In genomic region chr13:51625555-51626345, GRCh38 we compare ENCODE assay signal across 11 cellular contexts. TPM values are rescaled to one million over a fixed set of nuclear protein-coding genes. Genes with fewer than 3 reads are reported as not detected.
DNase-seq lines count a peak whose midpoint lies in the region; ATAC-seq, FAIRE-seq and TF ChIP-seq lines count a peak whose summit lies in the region.
"Had no signal": no experiment of that assay in that cellular context is flagged by ENCODE, and none has a peak within 500 bp of the region (broad histone marks: within the 10 kb centered on the region; RNA-seq: fewer than 3 reads in every experiment).

No MANE protein-coding gene starts in this region.

- no peak overlapping the region for H2AFZ ChIP-seq in endothelial cell of umbilical vein (ENCODE audit: low read depth, low read length)
- no peak overlapping the region for H2AFZ ChIP-seq in mesenchymal stem cell (ENCODE audit: low read depth, low read length)

- no peaks in the 10 kb centered on the region for H3K27me3 Mint-ChIP-seq in natural killer cell (ENCODE audit: low read depth in 2 of 2)
- no peaks in the 10 kb centered on the region for H3K27me3 Mint-ChIP-seq in natural killer cell treated with Interleukin-12 subunit alpha and Interleukin-12 subunit beta and Interleukin-15 and Interleukin-18, amount 100 ng/mL, for 72 hours
- H3K27me3 Mint-ChIP-seq: activated CD4-positive, alpha-beta T cell treated with anti-CD3 and anti-CD28 coated beads, Interleukin-2, amount 10 ng/mL, durations not matched to agents 7 days and 5 days had no signal

- TF ChIP-seq CTCF in natural killer cell (IDR thresholded peaks at IDR 0.05) (no peak), endothelial cell of umbilical vein (IDR thresholded peaks at IDR 0.05; ENCODE audit: extremely low read depth in 1 of 2, insufficient read depth in 1 of 2, low read depth in 1 of 2, low read length in 2 of 2) (no peak), upper lobe of right lung (IDR thresholded peaks at IDR 0.05) (no peak)

- peak overlapping the region; percentile 54 for H4K8ac ChIP-seq in mesenchymal stem cell (ENCODE audit: low read length)

- ATAC-seq in natural killer cell, result no peak
- no peak for ATAC-seq in natural killer cell treated with Interleukin-12 subunit alpha and Interleukin-12 subunit beta and Interleukin-15 and Interleukin-18, amount 100 ng/mL, for 72 hours
- peak; percentile 45 for ATAC-seq in upper lobe of right lung
- ATAC-seq in GM21737 (IDR thresholded peaks at IDR 0.05; ENCODE audit: unreplicated experiment), result no peak

- no peak overlapping the region for H3K4me2 ChIP-seq in endothelial cell of umbilical vein (ENCODE audit: insufficient read depth, low read length)
- peak overlapping the region; percentile 49 for H3K4me2 ChIP-seq in mesenchymal stem cell (ENCODE audit: low read length, poor library complexity, severe bottlenecking)

- intact Hi-C loops in natural killer cell (cut with micrococcal nuclease), result no loop called here
- intact Hi-C loops in endothelial cell of umbilical vein (cut with micrococcal nuclease), result no loop called here
- intact Hi-C loops in upper lobe of right lung (cut with DNase I), result no loop called here

- H3K4me1 Mint-ChIP-seq in natural killer cell, result peaks cover 67 to 68% of the 10 kb centered on the region in 2 donors
- peaks cover 32 to 45% of the 10 kb centered on the region in 2 donors for H3K4me1 Mint-ChIP-seq in natural killer cell treated with Interleukin-12 subunit alpha and Interleukin-12 subunit beta and Interleukin-15 and Interleukin-18, amount 100 ng/mL, for 72 hours (ENCODE audit: low read depth in 2 of 2)

- H3K27me3 ChIP-seq in endothelial cell of umbilical vein (ENCODE audit: control insufficient read depth in 2 of 2, insufficient read depth in 2 of 2, low read length in 2 of 2) (no peaks in the 10 kb centered on the region), mesenchymal stem cell (ENCODE audit: control insufficient read depth in 1 of 2, insufficient read depth in 1 of 2, low read length in 2 of 2) (no peaks in the 10 kb centered on the region), upper lobe of right lung (no peaks in the 10 kb centered on the region)

- DNase-seq in natural killer cell (no peak), endothelial cell of umbilical vein (ENCODE audit: low read depth, low spot score) (peak; percentile 27), mesenchymal stem cell (no peak), upper lobe of right lung (no peak), NOMO-1 treated with dmso at 0.1 percent for 144 hours (lab: John Stamatoyannopoulos, UW; ENCODE audit: unreplicated experiment) (no peak)
- no peak for DNase-seq in natural killer cell treated with Interleukin-12 subunit alpha and Interleukin-12 subunit beta and Interleukin-15 and Interleukin-18, amount 100 ng/mL, for 72 hours (ENCODE audit: low spot score)
- DNase-seq in activated CD8-positive, alpha-beta memory T cell treated with anti-CD3 and anti-CD28 coated beads, Interleukin-2, amount 50 U/mL, for 48 hours, result no peak
- DNase-seq: activated CD4-positive, alpha-beta T cell treated with anti-CD3 and anti-CD28 coated beads, Interleukin-2, amount 10 ng/mL, durations not matched to agents 7 days and 5 days; erythroblast; SIG-M5 had no signal

- no peaks in the 10 kb centered on the region for H3K9me1 ChIP-seq in endothelial cell of umbilical vein (replicated peaks; ENCODE audit: control insufficient read depth, extremely low read depth, insufficient read depth, low read length)

- no peak overlapping the region for H3K14ac ChIP-seq in mesenchymal stem cell (ENCODE audit: low read length in 2 of 2)

- H2AK5ac ChIP-seq in mesenchymal stem cell (ENCODE audit: low read length, severe bottlenecking), result peak overlapping the region; percentile 59

- TF ChIP-seq POLR2A in endothelial cell of umbilical vein (IDR thresholded peaks at IDR 0.05; ENCODE audit: low read depth, low read length), result no peak

- H3K79me1 ChIP-seq in mesenchymal stem cell (replicated peaks; ENCODE audit: low read length, poor library complexity, severe bottlenecking), result peaks cover 23% of the 10 kb centered on the region

- no peaks in the 10 kb centered on the region for H3K9me3 Mint-ChIP-seq in natural killer cell
- H3K9me3 Mint-ChIP-seq in natural killer cell treated with Interleukin-12 subunit alpha and Interleukin-12 subunit beta and Interleukin-15 and Interleukin-18, amount 100 ng/mL, for 72 hours, result no peaks in the 10 kb centered on the region
- H3K9me3 Mint-ChIP-seq: activated CD4-positive, alpha-beta T cell treated with anti-CD3 and anti-CD28 coated beads, Interleukin-2, amount 10 ng/mL, durations not matched to agents 7 days and 5 days had no signal

- H2BK120ac ChIP-seq in mesenchymal stem cell (ENCODE audit: low read depth, low read length), result no peak overlapping the region

- H3K23ac ChIP-seq in mesenchymal stem cell (ENCODE audit: low read length in 2 of 2), result no peak overlapping the region

- peak overlapping the region; percentile 83 for H2BK15ac ChIP-seq in mesenchymal stem cell (ENCODE audit: low read depth, poor library complexity, severe bottlenecking)

- H3K9me3 ChIP-seq in endothelial cell of umbilical vein (replicated peaks; ENCODE audit: control insufficient read depth, insufficient read depth, low read length) (no peaks in the 10 kb centered on the region), mesenchymal stem cell (ENCODE audit: control insufficient read depth, low read length) (no peaks in the 10 kb centered on the region), upper lobe of right lung (no peaks in the 10 kb centered on the region)

- H3K79me2 ChIP-seq in endothelial cell of umbilical vein (ENCODE audit: control insufficient read depth, insufficient read depth, low read length), result no peaks in the 10 kb centered on the region

- 92% methylated on average over 3 of the region's 7 CpGs for WGBS in mesenchymal stem cell

- H2BK12ac ChIP-seq in mesenchymal stem cell (ENCODE audit: low read length in 2 of 2), result no peak overlapping the region

- FAIRE-seq in endothelial cell of umbilical vein (lab: Jason Lieb, UNC), result no peak

- no peaks in the 10 kb centered on the region for H3K36me3 Mint-ChIP-seq in natural killer cell
- no peaks in the 10 kb centered on the region for H3K36me3 Mint-ChIP-seq in natural killer cell treated with Interleukin-12 subunit alpha and Interleukin-12 subunit beta and Interleukin-15 and Interleukin-18, amount 100 ng/mL, for 72 hours

- peak overlapping the region in 1 of 2 experiments; percentile 2 for H3K18ac ChIP-seq in mesenchymal stem cell (ENCODE audit: low read depth in 1 of 2, low read length in 2 of 2)

- CTCF ChIA-PET in endothelial cell of umbilical vein (lab: Charles Lee), result interaction anchor here (0.9 kb wide), 1 partner anchor 155 kb away, joined by 3 read pairs; no protein-coding TSS in a partner anchor

- H3K4me1 ChIP-seq in endothelial cell of umbilical vein (ENCODE audit: control insufficient read depth, extremely low read depth, insufficient read depth, low read length), result peaks cover 1% of the 10 kb centered on the region
- peaks cover 16% of the 10 kb centered on the region for H3K4me1 ChIP-seq in mesenchymal stem cell (ENCODE audit: control insufficient read depth, insufficient read depth, low read depth, low read length)
- peaks cover 20% of the 10 kb centered on the region for H3K4me1 ChIP-seq in upper lobe of right lung

- no peak overlapping the region for H2BK5ac ChIP-seq in mesenchymal stem cell (ENCODE audit: low read depth, low read length, poor library complexity, severe bottlenecking)

- H4K20me1 ChIP-seq in endothelial cell of umbilical vein (replicated peaks; ENCODE audit: control insufficient read depth, extremely low read depth, insufficient read depth, low read length), result no peaks in the 10 kb centered on the region

- H3K27ac ChIP-seq in endothelial cell of umbilical vein (ENCODE audit: insufficient read depth, low read depth, low read length) (no peak overlapping the region), mesenchymal stem cell (ENCODE audit: low read length, poor library complexity, severe bottlenecking) (peak overlapping the region; percentile 36), upper lobe of right lung (no peak overlapping the region)

- no peak overlapping the region for H3K4ac ChIP-seq in mesenchymal stem cell (ENCODE audit: low read depth in 1 of 2, low read length in 2 of 2)

- no peak overlapping the region for H3K4me3 ChIP-seq in endothelial cell of umbilical vein (replicated peaks in 1 of 3; ENCODE audit: insufficient read depth in 1 of 3, low read depth in 1 of 3, low read length in 3 of 3)
- H3K4me3 ChIP-seq in mesenchymal stem cell (ENCODE audit: insufficient read depth in 1 of 2, low read depth in 1 of 2, low read length in 2 of 2), result no peak overlapping the region
- no peak overlapping the region for H3K4me3 ChIP-seq in upper lobe of right lung

- dilution Hi-C loops in endothelial cell of umbilical vein (cut with MboI; ENCODE audit: extremely low pct_ligation_motif_present, low sequenced_read_pairs), result no loop called here

- H3K9ac ChIP-seq in endothelial cell of umbilical vein (replicated peaks; ENCODE audit: extremely low read depth, insufficient read depth, low read length) (no peak overlapping the region), mesenchymal stem cell (ENCODE audit: low read length) (no peak overlapping the region)

- BruUV-seq in endothelial cell of umbilical vein (replicated peaks; lab: Mats Ljungman, UMichigan), result no TSS peak

- H3K36me3 ChIP-seq in endothelial cell of umbilical vein (ENCODE audit: control insufficient read depth in 2 of 2, extremely low read depth in 1 of 2, insufficient read depth in 2 of 2, low read length in 2 of 2) (no peaks in the 10 kb centered on the region), mesenchymal stem cell (ENCODE audit: control insufficient read depth in 1 of 2, insufficient read depth in 2 of 2, low read depth in 1 of 2, low read length in 2 of 2) (peaks cover 0 to 3% of the 10 kb centered on the region in 2 experiments), upper lobe of right lung (no peaks in the 10 kb centered on the region)

- H3K27ac Mint-ChIP-seq in natural killer cell, result peak overlapping the region; percentile 29 to 39
- H3K27ac Mint-ChIP-seq in natural killer cell treated with Interleukin-12 subunit alpha and Interleukin-12 subunit beta and Interleukin-15 and Interleukin-18, amount 100 ng/mL, for 72 hours, result peak overlapping the region in 1 of 2 donors; percentile 25
- H3K27ac Mint-ChIP-seq: activated CD4-positive, alpha-beta T cell treated with anti-CD3 and anti-CD28 coated beads, Interleukin-2, amount 10 ng/mL, durations not matched to agents 7 days and 5 days had no signal

- H4K91ac ChIP-seq in mesenchymal stem cell (ENCODE audit: low read length), result no peak overlapping the region

- no peak overlapping the region for H3K4me3 Mint-ChIP-seq in natural killer cell
- no peak overlapping the region for H3K4me3 Mint-ChIP-seq in natural killer cell treated with Interleukin-12 subunit alpha and Interleukin-12 subunit beta and Interleukin-15 and Interleukin-18, amount 100 ng/mL, for 72 hours
- H3K4me3 Mint-ChIP-seq: activated CD4-positive, alpha-beta T cell treated with anti-CD3 and anti-CD28 coated beads, Interleukin-2, amount 10 ng/mL, durations not matched to agents 7 days and 5 days had no signal

- POLR2A ChIA-PET in endothelial cell of umbilical vein (lab: Charles Lee), result no interaction called here

RNA-seq across cellular contexts. Expression of gene WDFY2, which starts 41.5 kb away (rescaled TPM):
- total RNA-seq in natural killer cell (10 to 100 TPM; 29.5 to 32.1 (median 31.3) TPM), endothelial cell of umbilical vein (5.5 TPM in 2 replicates), upper lobe of right lung (13.1 TPM)
- 10 to 100 TPM in 1 of 2 donors, 1 to 10 TPM in 1; 9.3 to 12.1 TPM for total RNA-seq in natural killer cell treated with Interleukin-12 subunit alpha and Interleukin-12 subunit beta and Interleukin-15 and Interleukin-18, amount 100 ng/mL, for 72 hours
- 1.6 and 2.1 TPM in 2 replicates for polyA plus RNA-seq in endothelial cell of umbilical vein
- polyA plus RNA-seq in endothelial cell of umbilical vein (2011; cell fraction: cytosol; rRNA removed), result 1.0 TPM in 2 replicates
- 9.4 TPM in 2 replicates for polyA plus RNA-seq in endothelial cell of umbilical vein (2011; cell fraction: nucleus; rRNA removed)
- 2.9 and 3.6 TPM in 2 replicates for polyA plus RNA-seq in endothelial cell of umbilical vein (2012)
- 6.0 and 7.0 TPM in 2 replicates for polyA minus RNA-seq in endothelial cell of umbilical vein
- polyA minus RNA-seq in endothelial cell of umbilical vein (2011; cell fraction: cytosol; rRNA and poly(A)+ RNA removed), result 4.2 TPM
- 13.6 and 16.5 TPM in 2 replicates for polyA minus RNA-seq in endothelial cell of umbilical vein (2011; cell fraction: nucleus; rRNA and poly(A)+ RNA removed)
- 6.2 TPM for polyA plus RNA-seq in mesenchymal stem cell (2013, experiment 1 of 2)
- polyA plus RNA-seq in mesenchymal stem cell (2013, experiment 2 of 2), result 6.5 TPM
